ENCODE assay signal across 1 cellular context in the genomic region with DNA sequence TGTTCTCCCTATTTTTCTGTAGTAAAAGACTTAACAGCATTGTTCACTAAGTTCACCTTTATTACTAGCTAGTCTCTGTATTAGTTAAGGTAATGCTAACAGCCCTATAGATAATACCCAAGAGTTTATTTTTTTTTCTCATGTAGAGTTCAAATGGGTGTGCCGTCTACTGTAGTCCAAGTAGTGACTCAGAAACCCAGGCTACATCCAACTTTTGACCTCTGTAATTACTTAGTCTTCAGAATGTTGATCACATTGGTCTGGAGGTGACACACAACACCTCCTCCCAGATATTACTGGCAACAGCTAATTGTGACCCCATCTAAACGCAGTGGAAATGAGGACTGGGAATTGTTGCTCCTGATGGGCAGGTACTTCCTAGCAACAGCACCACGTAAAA.
TF ChIP-seq lines count a peak whose summit lies in the region.

No MANE protein-coding gene starts in this region.

TF ChIP-seq in WTC11, 78 proteins besides CTCF, POLR2A, EP300 and RAD21:
- TF ChIP-seq, protein P1, sequence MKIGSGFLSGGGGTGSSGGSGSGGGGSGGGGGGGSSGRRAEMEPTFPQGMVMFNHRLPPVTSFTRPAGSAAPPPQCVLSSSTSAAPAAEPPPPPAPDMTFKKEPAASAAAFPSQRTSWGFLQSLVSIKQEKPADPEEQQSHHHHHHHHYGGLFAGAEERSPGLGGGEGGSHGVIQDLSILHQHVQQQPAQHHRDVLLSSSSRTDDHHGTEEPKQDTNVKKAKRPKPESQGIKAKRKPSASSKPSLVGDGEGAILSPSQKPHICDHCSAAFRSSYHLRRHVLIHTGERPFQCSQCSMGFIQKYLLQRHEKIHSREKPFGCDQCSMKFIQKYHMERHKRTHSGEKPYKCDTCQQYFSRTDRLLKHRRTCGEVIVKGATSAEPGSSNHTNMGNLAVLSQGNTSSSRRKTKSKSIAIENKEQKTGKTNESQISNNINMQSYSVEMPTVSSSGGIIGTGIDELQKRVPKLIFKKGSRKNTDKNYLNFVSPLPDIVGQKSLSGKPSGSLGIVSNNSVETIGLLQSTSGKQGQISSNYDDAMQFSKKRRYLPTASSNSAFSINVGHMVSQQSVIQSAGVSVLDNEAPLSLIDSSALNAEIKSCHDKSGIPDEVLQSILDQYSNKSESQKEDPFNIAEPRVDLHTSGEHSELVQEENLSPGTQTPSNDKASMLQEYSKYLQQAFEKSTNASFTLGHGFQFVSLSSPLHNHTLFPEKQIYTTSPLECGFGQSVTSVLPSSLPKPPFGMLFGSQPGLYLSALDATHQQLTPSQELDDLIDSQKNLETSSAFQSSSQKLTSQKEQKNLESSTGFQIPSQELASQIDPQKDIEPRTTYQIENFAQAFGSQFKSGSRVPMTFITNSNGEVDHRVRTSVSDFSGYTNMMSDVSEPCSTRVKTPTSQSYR (CRISPR knock-in tag; IDR thresholded peaks at IDR 0.05) = no peak
- TF ChIP-seq RORB (CRISPR knock-in tag; IDR thresholded peaks at IDR 0.05) (no peak), HMGA2 (CRISPR knock-in tag; IDR thresholded peaks at IDR 0.05) (no peak), GRHL2 (CRISPR knock-in tag; IDR thresholded peaks at IDR 0.05; ENCODE audit: insufficient replicate concordance, severe bottlenecking) (no peak), CREB1 (CRISPR knock-in tag; IDR thresholded peaks at IDR 0.05) (no peak), OVOL2 (CRISPR knock-in tag; IDR thresholded peaks at IDR 0.05; ENCODE audit: borderline replicate concordance) (no peak), ZNF423 (CRISPR knock-in tag; IDR thresholded peaks at IDR 0.05) (no peak), CREM (CRISPR knock-in tag; IDR thresholded peaks at IDR 0.05) (no peak), SMAD3 (CRISPR knock-in tag; IDR thresholded peaks at IDR 0.05; ENCODE audit: borderline replicate concordance) (no peak), NR2C2 (CRISPR knock-in tag; IDR thresholded peaks at IDR 0.05) (no peak), FOXJ3 (CRISPR knock-in tag; IDR thresholded peaks at IDR 0.05; ENCODE audit: borderline replicate concordance) (no peak), PRRX2 (CRISPR knock-in tag; IDR thresholded peaks at IDR 0.05) (no peak), IRF2 (CRISPR knock-in tag; IDR thresholded peaks at IDR 0.05; ENCODE audit: borderline replicate concordance, low read depth) (no peak), SMAD4 (CRISPR knock-in tag; IDR thresholded peaks at IDR 0.05) (no peak)
- TF ChIP-seq, protein P2, sequence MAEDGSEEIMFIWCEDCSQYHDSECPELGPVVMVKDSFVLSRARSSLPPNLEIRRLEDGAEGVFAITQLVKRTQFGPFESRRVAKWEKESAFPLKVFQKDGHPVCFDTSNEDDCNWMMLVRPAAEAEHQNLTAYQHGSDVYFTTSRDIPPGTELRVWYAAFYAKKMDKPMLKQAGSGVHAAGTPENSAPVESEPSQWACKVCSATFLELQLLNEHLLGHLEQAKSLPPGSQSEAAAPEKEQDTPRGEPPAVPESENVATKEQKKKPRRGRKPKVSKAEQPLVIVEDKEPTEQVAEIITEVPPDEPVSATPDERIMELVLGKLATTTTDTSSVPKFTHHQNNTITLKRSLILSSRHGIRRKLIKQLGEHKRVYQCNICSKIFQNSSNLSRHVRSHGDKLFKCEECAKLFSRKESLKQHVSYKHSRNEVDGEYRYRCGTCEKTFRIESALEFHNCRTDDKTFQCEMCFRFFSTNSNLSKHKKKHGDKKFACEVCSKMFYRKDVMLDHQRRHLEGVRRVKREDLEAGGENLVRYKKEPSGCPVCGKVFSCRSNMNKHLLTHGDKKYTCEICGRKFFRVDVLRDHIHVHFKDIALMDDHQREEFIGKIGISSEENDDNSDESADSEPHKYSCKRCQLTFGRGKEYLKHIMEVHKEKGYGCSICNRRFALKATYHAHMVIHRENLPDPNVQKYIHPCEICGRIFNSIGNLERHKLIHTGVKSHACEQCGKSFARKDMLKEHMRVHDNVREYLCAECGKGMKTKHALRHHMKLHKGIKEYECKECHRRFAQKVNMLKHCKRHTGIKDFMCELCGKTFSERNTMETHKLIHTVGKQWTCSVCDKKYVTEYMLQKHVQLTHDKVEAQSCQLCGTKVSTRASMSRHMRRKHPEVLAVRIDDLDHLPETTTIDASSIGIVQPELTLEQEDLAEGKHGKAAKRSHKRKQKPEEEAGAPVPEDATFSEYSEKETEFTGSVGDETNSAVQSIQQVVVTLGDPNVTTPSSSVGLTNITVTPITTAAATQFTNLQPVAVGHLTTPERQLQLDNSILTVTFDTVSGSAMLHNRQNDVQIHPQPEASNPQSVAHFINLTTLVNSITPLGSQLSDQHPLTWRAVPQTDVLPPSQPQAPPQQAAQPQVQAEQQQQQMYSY (CRISPR knock-in tag; IDR thresholded peaks at IDR 0.05) = no peak
- TF ChIP-seq, protein P3, sequence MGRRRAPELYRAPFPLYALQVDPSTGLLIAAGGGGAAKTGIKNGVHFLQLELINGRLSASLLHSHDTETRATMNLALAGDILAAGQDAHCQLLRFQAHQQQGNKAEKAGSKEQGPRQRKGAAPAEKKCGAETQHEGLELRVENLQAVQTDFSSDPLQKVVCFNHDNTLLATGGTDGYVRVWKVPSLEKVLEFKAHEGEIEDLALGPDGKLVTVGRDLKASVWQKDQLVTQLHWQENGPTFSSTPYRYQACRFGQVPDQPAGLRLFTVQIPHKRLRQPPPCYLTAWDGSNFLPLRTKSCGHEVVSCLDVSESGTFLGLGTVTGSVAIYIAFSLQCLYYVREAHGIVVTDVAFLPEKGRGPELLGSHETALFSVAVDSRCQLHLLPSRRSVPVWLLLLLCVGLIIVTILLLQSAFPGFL (CRISPR knock-in tag; IDR thresholded peaks at IDR 0.05; ENCODE audit: borderline replicate concordance) = no peak
- TF ChIP-seq, protein P4, sequence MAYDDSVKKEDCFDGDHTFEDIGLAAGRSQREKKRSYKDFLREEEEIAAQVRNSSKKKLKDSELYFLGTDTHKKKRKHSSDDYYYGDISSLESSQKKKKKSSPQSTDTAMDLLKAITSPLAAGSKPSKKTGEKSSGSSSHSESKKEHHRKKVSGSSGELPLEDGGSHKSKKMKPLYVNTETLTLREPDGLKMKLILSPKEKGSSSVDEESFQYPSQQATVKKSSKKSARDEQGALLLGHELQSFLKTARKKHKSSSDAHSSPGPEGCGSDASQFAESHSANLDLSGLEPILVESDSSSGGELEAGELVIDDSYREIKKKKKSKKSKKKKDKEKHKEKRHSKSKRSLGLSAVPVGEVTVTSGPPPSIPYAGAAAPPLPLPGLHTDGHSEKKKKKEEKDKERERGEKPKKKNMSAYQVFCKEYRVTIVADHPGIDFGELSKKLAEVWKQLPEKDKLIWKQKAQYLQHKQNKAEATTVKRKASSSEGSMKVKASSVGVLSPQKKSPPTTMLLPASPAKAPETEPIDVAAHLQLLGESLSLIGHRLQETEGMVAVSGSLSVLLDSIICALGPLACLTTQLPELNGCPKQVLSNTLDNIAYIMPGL (CRISPR knock-in tag; IDR thresholded peaks at IDR 0.05) = no peak
- TF ChIP-seq, protein P5, sequence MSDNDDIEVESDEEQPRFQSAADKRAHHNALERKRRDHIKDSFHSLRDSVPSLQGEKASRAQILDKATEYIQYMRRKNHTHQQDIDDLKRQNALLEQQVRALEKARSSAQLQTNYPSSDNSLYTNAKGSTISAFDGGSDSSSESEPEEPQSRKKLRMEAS (CRISPR knock-in tag; IDR thresholded peaks at IDR 0.05) = no peak
